ENCODE assay signal across 2 cellular contexts in genomic region chr22:46986788-46987187, GRCh38.
TF ChIP-seq lines count a peak whose summit lies in the region.

No MANE protein-coding gene starts in this region.

TF ChIP-seq in IMR-90, 13 proteins besides CTCF, POLR2A, EP300 and RAD21:
- TF ChIP-seq MAFK (IDR thresholded peaks at IDR 0.05; ENCODE audit: low read depth, low read length): no peak

TF ChIP-seq in GM12891, 5 proteins besides CTCF, POLR2A, EP300 and RAD21:
- TF ChIP-seq TAF1 (IDR thresholded peaks at IDR 0.05; ENCODE audit: low read depth, low read length) (no peak), POLR2AphosphoS5 (IDR thresholded peaks at IDR 0.05; ENCODE audit: low read depth, low read length) (no peak)
